In genomic region chr7:136710751-136711150, GRCh38 we compare ENCODE assay signal across 25 cellular contexts.
DNase-seq lines count a peak whose midpoint lies in the region; ATAC-seq and TF ChIP-seq lines count a peak whose summit lies in the region.
"Had no signal": no experiment of that assay in that cellular context is flagged by ENCODE, and none has a peak within 500 bp of the region (broad histone marks: within the 10 kb centered on the region; RNA-seq: fewer than 3 reads in every experiment).

No MANE protein-coding gene starts in this region.

- TF ChIP-seq RAD21 in IMR-90 (IDR thresholded peaks at IDR 0.05; ENCODE audit: low read length) = no peak

- no peaks in the 10 kb centered on the region for H3K9me1 ChIP-seq in IMR-90 (ENCODE audit: insufficient read depth, low read length)

- H3K27me3 ChIP-seq in cardiac muscle cell (no peaks in the 10 kb centered on the region), heart left ventricle (no peaks in the 10 kb centered on the region), IMR-90 (ENCODE audit: control insufficient read depth, insufficient read depth, low read length) (peaks cover 7% of the 10 kb centered on the region), left lung (no peaks in the 10 kb centered on the region), ovary (no peaks in the 10 kb centered on the region), WERI-Rb-1 (ENCODE audit: insufficient read depth, low read depth, severe bottlenecking) (no peaks in the 10 kb centered on the region)
- H3K27me3 ChIP-seq: BLaER1 treated with 17β-estradiol and CSF1 and Interleukin-3, amounts not matched to agents 10 nM and 100 nM had no signal

- H2BK15ac ChIP-seq in IMR-90 (ENCODE audit: low read depth, low read length) = no peak overlapping the region

- H2AK5ac ChIP-seq in IMR-90 (ENCODE audit: low read depth, low read length) = no peak overlapping the region

- H3K27ac Mint-ChIP-seq in progenitor cell of endocrine pancreas = peak overlapping the region; percentile 69
- H3K27ac Mint-ChIP-seq: B cell; CD4-positive, alpha-beta T cell; CD8-positive, alpha-beta T cell had no signal

- H3K4me3 ChIP-seq in cardiac muscle cell (no peak overlapping the region), heart left ventricle (no peak overlapping the region), IMR-90 (ENCODE audit: insufficient read depth, low read depth, low read length) (no peak overlapping the region), left lung (no peak overlapping the region), ovary (no peak overlapping the region), WERI-Rb-1 (ENCODE audit: low read depth, low read length) (no peak overlapping the region)
- H3K4me3 ChIP-seq: A549; BLaER1 treated with 17β-estradiol and CSF1 and Interleukin-3, amounts not matched to agents 10 nM and 100 nM; GM12878 had no signal

- DNase-seq in cardiac muscle cell (ENCODE audit: low read depth in 1 of 2, low spot score in 1 of 2) (no peak), heart left ventricle (no peak), IMR-90 (no peak), left lung (no peak), progenitor cell of endocrine pancreas (ENCODE audit: low spot score, unreplicated experiment) (no peak), ovary (no peak), UCSD-AML1 (lab: John Stamatoyannopoulos, UW; ENCODE audit: unreplicated experiment) (no peak), WERI-Rb-1 (no peak)
- DNase-seq: AML-193; CD4-positive, alpha-beta T cell; CD8-positive, alpha-beta T cell; COR-L47; DMS 273 treated with DMSO at 0.1 percent for 48 hours; DMS153; DMS53; DMS79; DND-41; EL; GDM1 had no signal

- dilution Hi-C loops in IMR-90 (cut with HindIII; ENCODE audit: low sequenced_read_pairs, unreplicated experiment) = no loop called here

- H3K9me3 ChIP-seq in cardiac muscle cell (ENCODE audit: low read depth) (no peaks in the 10 kb centered on the region), heart left ventricle (no peaks in the 10 kb centered on the region), IMR-90 (ENCODE audit: control insufficient read depth, insufficient read depth, low read length) (no peaks in the 10 kb centered on the region), left lung (no peaks in the 10 kb centered on the region), ovary (no peaks in the 10 kb centered on the region), WERI-Rb-1 (ENCODE audit: severe bottlenecking) (no peaks in the 10 kb centered on the region)
- H3K9me3 ChIP-seq: A549; BLaER1 treated with 17β-estradiol and CSF1 and Interleukin-3, amounts not matched to agents 10 nM and 100 nM had no signal

- intact Hi-C loops in heart left ventricle (cut with DNase I) (no loop called here), IMR-90 (cut with micrococcal nuclease) (no loop called here), left lung (cut with DNase I) (no loop called here), ovary (cut with DNase I) (loop anchor here in 1 of 4 donors (10.0 kb wide), 1 partner anchor 286 kb away; no protein-coding TSS in a partner anchor)

- no TSS peak for BruUV-seq in IMR-90 (replicated peaks; lab: Mats Ljungman, UMichigan)

- no peaks in the 10 kb centered on the region for H4K20me1 ChIP-seq in IMR-90 (ENCODE audit: insufficient read depth, low read length)
- H4K20me1 ChIP-seq: BLaER1 treated with 17β-estradiol and CSF1 and Interleukin-3, amounts not matched to agents 10 nM and 100 nM had no signal

- in situ Hi-C loops in IMR-90 (cut with MboI; ENCODE audit: low sequenced_read_pairs) = no loop called here

- no peak overlapping the region for H3K9ac ChIP-seq in IMR-90 (ENCODE audit: low read depth, low read length)
- H3K9ac ChIP-seq: BLaER1 treated with 17β-estradiol and CSF1 and Interleukin-3, amounts not matched to agents 10 nM and 100 nM had no signal

- H4K8ac ChIP-seq in IMR-90 (ENCODE audit: low read depth in 2 of 2, low read length in 2 of 2) = no peak overlapping the region

- H3K18ac ChIP-seq in IMR-90 (ENCODE audit: low read depth, low read length) = no peak overlapping the region

- POLR2A ChIA-PET in IMR-90 (lab: Charles Lee; ENCODE audit: unreplicated experiment) = no interaction called here

- no peak overlapping the region for H2BK120ac ChIP-seq in IMR-90 (ENCODE audit: low read depth, low read length)

- H3K4me3 Mint-ChIP-seq in progenitor cell of endocrine pancreas (ENCODE audit: low read depth) = no peak overlapping the region
- H3K4me3 Mint-ChIP-seq: B cell; CD4-positive, alpha-beta T cell; CD8-positive, alpha-beta T cell had no signal

- H2AK9ac ChIP-seq in IMR-90 (replicated peaks; ENCODE audit: low read depth, low read length, poor library complexity) = no peak overlapping the region

- ATAC-seq in heart left ventricle = no peak
- ATAC-seq in IMR-90 (ENCODE audit: low read depth) = no peak
- peak; percentile 25 for ATAC-seq in left lung
- ATAC-seq: A549; CD8-positive, alpha-beta T cell; GM12878 had no signal

- H3K4me1 ChIP-seq in cardiac muscle cell (ENCODE audit: low read depth) (peaks cover 33% of the 10 kb centered on the region), heart left ventricle (no peaks in the 10 kb centered on the region), IMR-90 (ENCODE audit: control insufficient read depth, insufficient read depth, low read length) (no peaks in the 10 kb centered on the region), left lung (no peaks in the 10 kb centered on the region), ovary (ENCODE audit: insufficient read depth) (no peaks in the 10 kb centered on the region)
- H3K4me1 ChIP-seq: A549; BLaER1 treated with 17β-estradiol and CSF1 and Interleukin-3, amounts not matched to agents 10 nM and 100 nM had no signal

- H4K91ac ChIP-seq in IMR-90 (ENCODE audit: insufficient read depth, low read depth, low read length) = no peak overlapping the region

- TF ChIP-seq CTCF in cardiac muscle cell (IDR thresholded peaks at IDR 0.05; ENCODE audit: low read depth, low read length) (no peak), heart left ventricle (IDR thresholded peaks at IDR 0.05) (no peak), IMR-90 (conservative IDR thresholded peaks at IDR 0.05; ENCODE audit: low read depth, low read length) (no peak), left lung (IDR thresholded peaks at IDR 0.05) (no peak), progenitor cell of endocrine pancreas (IDR thresholded peaks at IDR 0.05; ENCODE audit: unreplicated experiment) (no peak), ovary (IDR thresholded peaks at IDR 0.05) (no peak), WERI-Rb-1 (IDR thresholded peaks at IDR 0.05; ENCODE audit: low read depth, low read length) (no peak)

- H4K5ac ChIP-seq in IMR-90 (ENCODE audit: low read depth, low read length) = no peak overlapping the region

- no peak overlapping the region for H3K23ac ChIP-seq in IMR-90 (ENCODE audit: low read depth, low read length)

- H3K56ac ChIP-seq in IMR-90 (ENCODE audit: extremely low read depth, insufficient read depth, low read length) = no peak overlapping the region

- CTCF ChIA-PET in IMR-90 (lab: Yijun Ruan, JAX) = no interaction called here

- H3K36me3 Mint-ChIP-seq in progenitor cell of endocrine pancreas (ENCODE audit: insufficient read depth) = no peaks in the 10 kb centered on the region
- H3K36me3 Mint-ChIP-seq: CD8-positive, alpha-beta T cell had no signal

- H2BK20ac ChIP-seq in IMR-90 (ENCODE audit: low read depth, low read length) = no peak overlapping the region

- H3K27me3 Mint-ChIP-seq in progenitor cell of endocrine pancreas = no peaks in the 10 kb centered on the region
- H3K27me3 Mint-ChIP-seq: B cell; CD4-positive, alpha-beta T cell had no signal

- H3K14ac ChIP-seq in IMR-90 (replicated peaks; ENCODE audit: low read depth, low read length) = no peak overlapping the region

- no peak overlapping the region for H3K4me2 ChIP-seq in IMR-90 (ENCODE audit: low read depth, low read length)
- H3K4me2 ChIP-seq: A549; BLaER1 treated with 17β-estradiol and CSF1 and Interleukin-3, amounts not matched to agents 10 nM and 100 nM had no signal

- no peak for TF ChIP-seq EP300 in ovary (IDR thresholded peaks at IDR 0.05)

- H3K4ac ChIP-seq in IMR-90 (ENCODE audit: low read depth, low read length) = no peak overlapping the region

- H3K36me3 ChIP-seq in cardiac muscle cell = no peaks in the 10 kb centered on the region
- H3K36me3 ChIP-seq in heart left ventricle = no peaks in the 10 kb centered on the region
- no peaks in the 10 kb centered on the region for H3K36me3 ChIP-seq in IMR-90 (ENCODE audit: control insufficient read depth, insufficient read depth, low read length)
- no peaks in the 10 kb centered on the region for H3K36me3 ChIP-seq in left lung
- H3K36me3 ChIP-seq in ovary = no peaks in the 10 kb centered on the region
- no peaks in the 10 kb centered on the region for H3K36me3 ChIP-seq in WERI-Rb-1
- H3K36me3 ChIP-seq: BLaER1 treated with 17β-estradiol and CSF1 and Interleukin-3, amounts not matched to agents 10 nM and 100 nM had no signal

- H2BK5ac ChIP-seq in IMR-90 (ENCODE audit: low read depth, low read length, poor library complexity, severe bottlenecking) = no peak overlapping the region

- H3K9me3 Mint-ChIP-seq in progenitor cell of endocrine pancreas (ENCODE audit: low read depth) = peaks cover 4% of the 10 kb centered on the region

- peak overlapping the region; percentile 89 for H3K27ac ChIP-seq in cardiac muscle cell
- H3K27ac ChIP-seq in heart left ventricle = no peak overlapping the region
- H3K27ac ChIP-seq in IMR-90 (ENCODE audit: insufficient read depth, low read length) = no peak overlapping the region
- no peak overlapping the region for H3K27ac ChIP-seq in left lung
- H3K27ac ChIP-seq in ovary = no peak overlapping the region
- no peak overlapping the region for H3K27ac ChIP-seq in WERI-Rb-1
- H3K27ac ChIP-seq: 22Rv1; A549; BLaER1 treated with 17β-estradiol and CSF1 and Interleukin-3, amounts not matched to agents 10 nM and 100 nM; C4-2B had no signal

- no peaks in the 10 kb centered on the region for H3K79me1 ChIP-seq in IMR-90 (ENCODE audit: low read depth in 1 of 2, low read length in 2 of 2)

- no peak overlapping the region for H2AFZ ChIP-seq in IMR-90 (replicated peaks; ENCODE audit: low read length, poor library complexity)

- no peak for TF ChIP-seq POLR2A in heart left ventricle (IDR thresholded peaks at IDR 0.05)
- no peak for TF ChIP-seq POLR2A in IMR-90 (IDR thresholded peaks at IDR 0.05; ENCODE audit: low read depth, low read length)
- TF ChIP-seq POLR2A in ovary (IDR thresholded peaks at IDR 0.05) = no peak

- H3K4me1 Mint-ChIP-seq in progenitor cell of endocrine pancreas (ENCODE audit: low read depth) = peaks cover 21% of the 10 kb centered on the region
- H3K4me1 Mint-ChIP-seq: B cell had no signal

TF ChIP-seq in IMR-90, 13 proteins besides CTCF, POLR2A, EP300 and RAD21 (continues in another document):
- TF ChIP-seq CEBPB (IDR thresholded peaks at IDR 0.05; ENCODE audit: low read depth, low read length) (no peak), USF2 (IDR thresholded peaks at IDR 0.05; ENCODE audit: low read depth, low read length) (no peak), NFE2L2 (IDR thresholded peaks at IDR 0.05; ENCODE audit: low read depth, low read length) (no peak), CHD1 (IDR thresholded peaks at IDR 0.05; ENCODE audit: low read depth, low read length) (no peak)
